Comparison of ENCODE assay signal across 25 cellular contexts in genomic region chr10:75176736-75177135, GRCh38.
"Had no signal": no experiment of that assay in that cellular context is flagged by ENCODE, and none has a peak within 500 bp of the region (broad histone marks: within the 10 kb centered on the region; RNA-seq: fewer than 3 reads in every experiment).

No MANE protein-coding gene starts in this region.

- DNase-seq: NCI-H1092, NCI-H1105 treated with DMSO at 0.1 percent for 48 hours, NCI-H1417 treated with DMSO at 0.1 percent for 48 hours, NCI-H146, NCI-H1694 treated with DMSO at 0.1 percent for 48 hours, NCI-H1930, NCI-H2081, NCI-H2107, NCI-H2227 treated with DMSO at 0.1 percent for 48 hours, NCI-H446, NCI-H510A, NCI-H524 treated with DMSO at 0.1 percent for 48 hours, NCI-H69, NCI-H774, PC-9, Peyer's patch, SHP77 treated with DMSO at 0.1 percent for 48 hours, SJCRH30 had no signal

- ATAC-seq: K562, Right ventricle myocardium inferior, SK-N-SH treated with all-trans-retinoic acid at 6 μM for 48 hours had no signal

- H3K4me1 ChIP-seq: Peyer's patch, SJCRH30 had no signal

- H3K27ac Mint-ChIP-seq: IgD-negative memory B cell had no signal

- H3K9ac ChIP-seq: KMS-11 had no signal

- H3K27me3 Mint-ChIP-seq: IgD-negative memory B cell had no signal

- H3K9me3 ChIP-seq: Peyer's patch, SJCRH30 had no signal

- H3K9me3 Mint-ChIP-seq: IgD-negative memory B cell had no signal

- FAIRE-seq: HTR-8/SVneo, K562 had no signal

- H3K4me3 ChIP-seq: K562, PC-9, Peyer's patch, SJCRH30 had no signal

- H3K27me3 ChIP-seq: Peyer's patch, SJCRH30 had no signal

- H3K36me3 Mint-ChIP-seq: IgD-negative memory B cell had no signal

- H2AFZ ChIP-seq: PC-9 had no signal

- H3K27ac ChIP-seq: HL-60, KMS-11, PC-9, Peyer's patch, SJCRH30 had no signal

- H3K4me2 ChIP-seq: KMS-11, PC-9 had no signal

- H3K4me3 Mint-ChIP-seq: IgD-negative memory B cell had no signal
